Comparison of ENCODE assay signal across 22 cellular contexts in genomic region chr1:232873412-232873811, GRCh38.
DNase-seq lines count a peak whose midpoint lies in the region; ATAC-seq, FAIRE-seq and TF ChIP-seq lines count a peak whose summit lies in the region.
"Had no signal": no experiment of that assay in that cellular context is flagged by ENCODE, and none has a peak within 500 bp of the region (broad histone marks: within the 10 kb centered on the region; RNA-seq: fewer than 3 reads in every experiment).

No MANE protein-coding gene starts in this region.

- WGBS in mesenchymal stem cell, result 80% methylated on average over 5 of the region's 5 CpGs

- H3K4me3 ChIP-seq in mesenchymal stem cell (ENCODE audit: insufficient read depth in 1 of 2, low read depth in 1 of 2, low read length in 2 of 2) (no peak overlapping the region), left ventricle myocardium inferior (no peak overlapping the region)
- H3K4me3 ChIP-seq: A549, BLaER1, MG63 had no signal

- H3K4me1 ChIP-seq in mesenchymal stem cell (ENCODE audit: control insufficient read depth, insufficient read depth, low read depth, low read length) (peaks cover 13% of the 10 kb centered on the region), left ventricle myocardium inferior (no peaks in the 10 kb centered on the region)

- H3K27ac ChIP-seq in mesenchymal stem cell (ENCODE audit: low read length, poor library complexity, severe bottlenecking), result no peak overlapping the region
- H3K27ac ChIP-seq in left ventricle myocardium inferior (replicated peaks), result no peak overlapping the region
- H3K27ac ChIP-seq: A549, BLaER1 had no signal

- no peaks in the 10 kb centered on the region for H3K9me3 ChIP-seq in T-helper 17 cell (ENCODE audit: control insufficient read depth, low read length, poor library complexity, severe bottlenecking)
- no peaks in the 10 kb centered on the region for H3K9me3 ChIP-seq in mesenchymal stem cell (ENCODE audit: control insufficient read depth, low read length)
- no peaks in the 10 kb centered on the region for H3K9me3 ChIP-seq in left ventricle myocardium inferior (replicated peaks)
- H3K9me3 ChIP-seq: A549, MG63 had no signal

- H3K27me3 Mint-ChIP-seq in T-helper 17 cell, result peaks cover 5% of the 10 kb centered on the region

- no peak for TF ChIP-seq CTCF in left ventricle myocardium inferior (IDR thresholded peaks at IDR 0.05; ENCODE audit: borderline replicate concordance)

- intact Hi-C loops in left colon (cut with DNase I, micrococcal nuclease), result no loop called here
- intact Hi-C loops in left ventricle myocardium inferior (cut with micrococcal nuclease), result no loop called here

- H3K36me3 ChIP-seq in mesenchymal stem cell (ENCODE audit: control insufficient read depth in 1 of 2, insufficient read depth in 2 of 2, low read depth in 1 of 2, low read length in 2 of 2) (no peaks in the 10 kb centered on the region), left ventricle myocardium inferior (no peaks in the 10 kb centered on the region)
- H3K36me3 ChIP-seq: BLaER1, MG63 had no signal

- H3K18ac ChIP-seq in mesenchymal stem cell (ENCODE audit: low read depth in 1 of 2, low read length in 2 of 2), result no peak overlapping the region

- H2BK15ac ChIP-seq in mesenchymal stem cell (ENCODE audit: low read depth, poor library complexity, severe bottlenecking), result no peak overlapping the region

- H4K8ac ChIP-seq in mesenchymal stem cell (ENCODE audit: low read length), result no peak overlapping the region

- no peaks in the 10 kb centered on the region for H3K27me3 ChIP-seq in mesenchymal stem cell (ENCODE audit: control insufficient read depth in 1 of 2, insufficient read depth in 1 of 2, low read length in 2 of 2)
- H3K27me3 ChIP-seq in left ventricle myocardium inferior (ENCODE audit: low read depth), result no peaks in the 10 kb centered on the region
- H3K27me3 ChIP-seq: BLaER1, MG63 had no signal

- H2AK5ac ChIP-seq in mesenchymal stem cell (ENCODE audit: low read length, severe bottlenecking), result peak overlapping the region; percentile 63

- no peak overlapping the region for H2AFZ ChIP-seq in mesenchymal stem cell (ENCODE audit: low read depth, low read length)

- no peaks in the 10 kb centered on the region for H3K79me1 ChIP-seq in mesenchymal stem cell (replicated peaks; ENCODE audit: low read length, poor library complexity, severe bottlenecking)

- no peak overlapping the region for H4K91ac ChIP-seq in mesenchymal stem cell (ENCODE audit: low read length)

- no peak overlapping the region for H3K4me3 Mint-ChIP-seq in T-helper 17 cell
- H3K4me3 Mint-ChIP-seq: CD4-positive, alpha-beta memory T cell; HFFc6 had no signal

- H2BK120ac ChIP-seq in mesenchymal stem cell (ENCODE audit: low read depth, low read length), result no peak overlapping the region

- no peak for ATAC-seq in T-helper 17 cell
- ATAC-seq in left colon, result no peak
- ATAC-seq: A549, PC-3 had no signal

- H3K23ac ChIP-seq in mesenchymal stem cell (ENCODE audit: low read length in 2 of 2), result no peak overlapping the region

- H3K36me3 Mint-ChIP-seq in T-helper 17 cell (ENCODE audit: low read depth), result no peaks in the 10 kb centered on the region
- H3K36me3 Mint-ChIP-seq: CD4-positive, alpha-beta memory T cell had no signal

- FAIRE-seq in HTR-8/SVneo (lab: Jason Lieb, UNC), result peak; percentile 16
- FAIRE-seq: A549 had no signal

- no peak overlapping the region for H2BK12ac ChIP-seq in mesenchymal stem cell (ENCODE audit: low read length in 2 of 2)

- H3K27ac Mint-ChIP-seq in T-helper 17 cell, result peak overlapping the region; percentile 2
- H3K27ac Mint-ChIP-seq: CD4-positive, alpha-beta memory T cell; HFFc6 had no signal

- no peak overlapping the region for H3K14ac ChIP-seq in mesenchymal stem cell (ENCODE audit: low read length in 2 of 2)

- H3K4ac ChIP-seq in mesenchymal stem cell (ENCODE audit: low read depth in 1 of 2, low read length in 2 of 2), result no peak overlapping the region

- no peak overlapping the region for H2BK5ac ChIP-seq in mesenchymal stem cell (ENCODE audit: low read depth, low read length, poor library complexity, severe bottlenecking)

- no peak overlapping the region for H3K9ac ChIP-seq in mesenchymal stem cell (ENCODE audit: low read length)
- H3K9ac ChIP-seq: BLaER1 had no signal

- no peak overlapping the region for H3K4me2 ChIP-seq in mesenchymal stem cell (ENCODE audit: low read length, poor library complexity, severe bottlenecking)
- H3K4me2 ChIP-seq: A549, BLaER1 had no signal

- DNase-seq in D341Med (ENCODE audit: low spot score), result peak; percentile 27
- DNase-seq in HTR-8/SVneo (ENCODE audit: insufficient read length, low spot score), result no peak
- DNase-seq in T-helper 17 cell, result no peak
- DNase-seq in mesenchymal stem cell, result no peak
- no peak for DNase-seq in activated CD4-positive, alpha-beta T cell treated with anti-CD3 and anti-CD28 coated beads for 4 hours
- DNase-seq in RKO (ENCODE audit: low spot score), result no peak
- no peak for DNase-seq in left colon
- no peak for DNase-seq in left ventricle myocardium inferior
- DNase-seq: Calu3; CD4-positive, alpha-beta memory T cell; DMS53; H7; HFFc6; IMR-90; MG63; NCI-H1048; NCI-H146; NCI-H345; NCI-H526; PC-3 had no signal

- H3K4me1 Mint-ChIP-seq in T-helper 17 cell, result peaks cover 4% of the 10 kb centered on the region
